2 cellular contexts compared by ENCODE assay signal in the genomic region with DNA sequence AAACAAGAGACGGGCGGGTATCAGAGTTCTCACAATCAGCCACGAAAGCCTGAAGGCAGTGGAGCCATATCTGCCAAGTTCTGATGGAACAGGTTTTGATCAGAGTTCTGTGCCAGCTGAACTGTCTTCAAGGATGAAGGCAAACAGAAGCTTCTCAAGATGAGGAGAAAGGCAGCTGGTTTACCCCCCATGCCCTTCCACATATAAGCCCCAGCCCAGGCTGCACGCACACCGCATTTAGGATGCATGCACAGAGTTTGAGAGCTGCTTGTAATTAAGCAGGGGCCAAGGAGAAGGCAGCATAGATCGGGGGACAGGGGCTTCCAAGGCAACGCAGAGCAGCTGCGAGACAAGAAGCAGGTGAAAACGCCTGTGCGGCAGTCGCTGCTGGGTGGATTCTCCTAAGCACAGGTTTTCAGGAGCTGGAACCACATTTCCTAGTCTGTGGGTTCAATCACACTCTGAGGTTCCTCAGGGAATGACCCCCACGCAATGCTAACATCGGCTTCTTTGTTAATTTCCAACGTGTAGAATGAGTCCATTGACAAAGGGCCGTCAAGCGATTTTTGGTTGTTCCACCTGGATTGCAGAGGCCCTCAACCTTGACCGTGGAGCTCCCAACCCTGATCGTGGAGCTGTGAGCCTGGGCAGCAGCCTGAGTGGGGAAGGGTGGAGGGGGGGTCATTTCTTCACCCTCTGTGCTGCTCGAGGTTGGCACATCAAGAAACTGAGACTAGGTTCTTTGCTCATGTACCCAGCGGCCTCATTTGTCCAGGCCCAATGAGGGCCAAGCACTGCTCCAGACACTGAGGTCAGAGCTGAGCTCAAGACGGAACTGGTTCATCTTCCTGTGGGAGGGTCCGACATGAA.
TF ChIP-seq lines count a peak whose summit lies in the region.

No MANE protein-coding gene starts in this region.

TF ChIP-seq in SK-N-SH, 30 proteins besides CTCF, POLR2A, EP300 and RAD21 (continued from another document):
- TF ChIP-seq REST (IDR thresholded peaks at IDR 0.05; ENCODE audit: low read depth, low read length): no peak

TF ChIP-seq in SK-N-SH treated with all-trans-retinoic acid at 6 μM for 48 hours, 23 proteins besides CTCF, POLR2A, EP300 and RAD21 (continued from another document):
- TF ChIP-seq TOX (CRISPR knock-in tag; IDR thresholded peaks at IDR 0.05; ENCODE audit: borderline replicate concordance): no peak
- no peak for TF ChIP-seq ZFP3 (CRISPR knock-in tag; IDR thresholded peaks at IDR 0.05)
- TF ChIP-seq PPARA (CRISPR knock-in tag; IDR thresholded peaks at IDR 0.05; ENCODE audit: borderline replicate concordance): no peak
- TF ChIP-seq GLIS3 (CRISPR knock-in tag; IDR thresholded peaks at IDR 0.05): no peak
- TF ChIP-seq, protein P1, sequence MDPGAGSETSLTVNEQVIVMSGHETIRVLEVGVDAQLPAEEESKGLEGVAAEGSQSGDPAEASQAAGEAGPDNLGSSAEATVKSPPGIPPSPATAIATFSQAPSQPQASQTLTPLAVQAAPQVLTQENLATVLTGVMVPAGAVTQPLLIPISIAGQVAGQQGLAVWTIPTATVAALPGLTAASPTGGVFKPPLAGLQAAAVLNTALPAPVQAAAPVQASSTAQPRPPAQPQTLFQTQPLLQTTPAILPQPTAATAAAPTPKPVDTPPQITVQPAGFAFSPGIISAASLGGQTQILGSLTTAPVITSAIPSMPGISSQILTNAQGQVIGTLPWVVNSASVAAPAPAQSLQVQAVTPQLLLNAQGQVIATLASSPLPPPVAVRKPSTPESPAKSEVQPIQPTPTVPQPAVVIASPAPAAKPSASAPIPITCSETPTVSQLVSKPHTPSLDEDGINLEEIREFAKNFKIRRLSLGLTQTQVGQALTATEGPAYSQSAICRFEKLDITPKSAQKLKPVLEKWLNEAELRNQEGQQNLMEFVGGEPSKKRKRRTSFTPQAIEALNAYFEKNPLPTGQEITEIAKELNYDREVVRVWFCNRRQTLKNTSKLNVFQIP (CRISPR knock-in tag; IDR thresholded peaks at IDR 0.05; ENCODE audit: borderline replicate concordance, low read depth): no peak
- TF ChIP-seq, protein P2, sequence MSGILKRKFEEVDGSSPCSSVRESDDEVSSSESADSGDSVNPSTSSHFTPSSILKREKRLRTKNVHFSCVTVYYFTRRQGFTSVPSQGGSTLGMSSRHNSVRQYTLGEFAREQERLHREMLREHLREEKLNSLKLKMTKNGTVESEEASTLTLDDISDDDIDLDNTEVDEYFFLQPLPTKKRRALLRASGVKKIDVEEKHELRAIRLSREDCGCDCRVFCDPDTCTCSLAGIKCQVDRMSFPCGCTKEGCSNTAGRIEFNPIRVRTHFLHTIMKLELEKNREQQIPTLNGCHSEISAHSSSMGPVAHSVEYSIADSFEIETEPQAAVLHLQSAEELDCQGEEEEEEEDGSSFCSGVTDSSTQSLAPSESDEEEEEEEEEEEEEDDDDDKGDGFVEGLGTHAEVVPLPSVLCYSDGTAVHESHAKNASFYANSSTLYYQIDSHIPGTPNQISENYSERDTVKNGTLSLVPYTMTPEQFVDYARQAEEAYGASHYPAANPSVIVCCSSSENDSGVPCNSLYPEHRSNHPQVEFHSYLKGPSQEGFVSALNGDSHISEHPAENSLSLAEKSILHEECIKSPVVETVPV (CRISPR knock-in tag; IDR thresholded peaks at IDR 0.05): no peak
- no peak for TF ChIP-seq ZFP30 (CRISPR knock-in tag; IDR thresholded peaks at IDR 0.05)
